12 cellular contexts compared by ENCODE assay signal in the genomic region with DNA sequence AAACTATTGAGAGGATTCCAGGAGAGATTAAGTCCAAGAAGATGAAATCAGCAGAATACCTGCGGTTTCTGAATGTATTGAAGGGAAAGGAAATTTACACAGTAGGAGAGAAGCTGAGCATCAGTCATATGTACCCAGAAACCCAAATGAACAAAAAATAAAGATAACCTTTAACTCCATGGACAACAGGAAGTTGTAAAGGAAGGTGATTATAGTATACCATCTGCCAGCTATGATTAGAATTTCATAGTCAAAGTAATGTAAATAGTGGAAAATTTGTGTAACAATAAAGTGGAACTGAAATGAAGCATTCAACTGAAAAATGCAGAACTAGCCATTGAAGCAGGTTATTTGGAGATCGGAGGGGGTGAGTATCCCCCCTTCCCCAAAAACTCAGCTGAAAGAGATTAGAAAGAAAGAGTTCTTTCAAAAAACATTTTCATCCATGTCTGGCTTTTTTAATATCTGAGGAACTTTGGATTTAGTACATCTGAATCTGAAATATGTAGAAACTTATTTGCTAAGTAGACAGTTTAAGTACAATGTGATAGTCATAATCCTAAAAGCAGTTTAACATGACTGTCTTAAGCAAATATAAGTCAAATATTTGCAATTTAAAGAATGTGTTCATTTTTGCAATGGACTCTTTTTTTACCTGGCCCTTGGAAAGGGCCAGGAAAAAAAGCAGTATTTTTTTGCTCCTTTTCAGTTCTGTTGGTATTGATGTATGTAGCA. TPM values are rescaled to one million over a fixed set of nuclear protein-coding genes. Genes with fewer than 3 reads are reported as not detected.
DNase-seq lines count a peak whose midpoint lies in the region; ATAC-seq and TF ChIP-seq lines count a peak whose summit lies in the region.
"Had no signal": no experiment of that assay in that cellular context is flagged by ENCODE, and none has a peak within 500 bp of the region (broad histone marks: within the 10 kb centered on the region; RNA-seq: fewer than 3 reads in every experiment).

No MANE protein-coding gene starts in this region.

- no peak overlapping the region for H3K4me2 ChIP-seq in mesendoderm (ENCODE audit: low read length)

- H3K9ac ChIP-seq in mesendoderm (ENCODE audit: low read length) = no peak overlapping the region

- peak; percentile 68 for ATAC-seq in GM18868 (IDR thresholded peaks at IDR 0.05; ENCODE audit: unreplicated experiment)
- ATAC-seq in activated B cell treated with CpG ODN at 0.5 μM for 24 hours (ENCODE audit: low read depth) = peak; percentile 83
- ATAC-seq in HG02588 (IDR thresholded peaks at IDR 0.05; ENCODE audit: unreplicated experiment) = no peak
- ATAC-seq in stimulated activated naive CD8-positive, alpha-beta T cell treated with anti-CD3 and anti-CD28 coated beads, Interleukin-15, Interleukin-2, amounts not matched to agents 100 U/mL and 50 U/mL, for 24 hours = no peak
- ATAC-seq: Panc1 had no signal

- no peaks in the 10 kb centered on the region for H3K27me3 Mint-ChIP-seq in activated B cell treated with CpG ODN at 0.5 μM for 24 hours
- no peaks in the 10 kb centered on the region for H3K27me3 Mint-ChIP-seq in activated T-helper 2 cell treated with anti-CD3 and anti-CD28 coated beads, Interferon-gamma antibody, Interleukin-2, Interleukin-4, amounts not matched to agents 10 μg/mL and 5 μg/mL and 100 μg/mL, durations not matched to agents 14 hours and 24 hours and 36 hours (ENCODE audit: low read depth)

- no peak overlapping the region for H3K18ac ChIP-seq in mesendoderm (ENCODE audit: low read length)

- no peak overlapping the region for H2AK5ac ChIP-seq in mesendoderm (ENCODE audit: low read length)

- peaks cover 46% of the 10 kb centered on the region for H3K36me3 Mint-ChIP-seq in activated B cell treated with CpG ODN at 0.5 μM for 24 hours (ENCODE audit: low read depth)
- H3K36me3 Mint-ChIP-seq in activated T-helper 2 cell treated with anti-CD3 and anti-CD28 coated beads, Interferon-gamma antibody, Interleukin-2, Interleukin-4, amounts not matched to agents 10 μg/mL and 5 μg/mL and 100 μg/mL, durations not matched to agents 14 hours and 24 hours and 36 hours (ENCODE audit: low read depth) = peaks cover 31% of the 10 kb centered on the region

- no CpG with 5 or more reads among the region's 2 CpGs for WGBS in mesendoderm (ENCODE audit: extremely low coverage, insufficient coverage, low lambda C conversion rate)

- no peaks in the 10 kb centered on the region for H3K9me3 Mint-ChIP-seq in activated B cell treated with CpG ODN at 0.5 μM for 24 hours
- H3K9me3 Mint-ChIP-seq in activated T-helper 2 cell treated with anti-CD3 and anti-CD28 coated beads, Interferon-gamma antibody, Interleukin-2, Interleukin-4, amounts not matched to agents 10 μg/mL and 5 μg/mL and 100 μg/mL, durations not matched to agents 14 hours and 24 hours and 36 hours = no peaks in the 10 kb centered on the region
- H3K9me3 Mint-ChIP-seq: neural crest cell had no signal

- CTCF ChIA-PET in activated B cell treated with CpG ODN at 0.5 μM for 24 hours (lab: Charles Lee) = no interaction called here

- no peaks in the 10 kb centered on the region for H3K27me3 ChIP-seq in mesendoderm (ENCODE audit: insufficient read depth, low read length, poor library complexity)
- H3K27me3 ChIP-seq: cardiac muscle cell had no signal

- no peaks in the 10 kb centered on the region for H3K36me3 ChIP-seq in mesendoderm (ENCODE audit: control insufficient read depth, insufficient read depth, low read length)

- H2BK5ac ChIP-seq in mesendoderm (ENCODE audit: low read length) = no peak overlapping the region

- DNase-seq in KBM-7 (peak; percentile 71), activated B cell treated with CpG ODN at 0.5 μM for 24 hours (no peak), mesendoderm (peak; percentile 13)
- DNase-seq in activated T-helper 2 cell treated with anti-CD3 and anti-CD28 coated beads, Interferon-gamma antibody, Interleukin-2, Interleukin-4, amounts not matched to agents 10 μg/mL and 5 μg/mL and 100 μg/mL, durations not matched to agents 14 hours and 24 hours and 36 hours (ENCODE audit: low spot score) = no peak
- DNase-seq in stimulated activated naive CD8-positive, alpha-beta T cell treated with anti-CD3 and anti-CD28 coated beads, Interleukin-15, Interleukin-2, amounts not matched to agents 100 U/mL and 50 U/mL, for 24 hours = no peak
- DNase-seq: activated T-cell treated with anti-CD3 and anti-CD28 coated beads, Interleukin-2, amount 50 U/mL, for 1 hour; NCI-H2081 had no signal

- H3K4me3 Mint-ChIP-seq in activated B cell treated with CpG ODN at 0.5 μM for 24 hours = peak overlapping the region; percentile 39
- no peak overlapping the region for H3K4me3 Mint-ChIP-seq in activated T-helper 2 cell treated with anti-CD3 and anti-CD28 coated beads, Interferon-gamma antibody, Interleukin-2, Interleukin-4, amounts not matched to agents 10 μg/mL and 5 μg/mL and 100 μg/mL, durations not matched to agents 14 hours and 24 hours and 36 hours (ENCODE audit: low read depth)
- H3K4me3 Mint-ChIP-seq: neural crest cell had no signal

- no peak overlapping the region for H2BK15ac ChIP-seq in mesendoderm (replicated peaks; ENCODE audit: low read depth)

- intact Hi-C loops in activated B cell treated with CpG ODN at 0.5 μM for 24 hours (cut with micrococcal nuclease) = loop anchor here (2.0 kb wide), 1 partner anchor 127 kb away; a partner anchor contains a TSS
- intact Hi-C loops in activated T-helper 2 cell treated with anti-CD3 and anti-CD28 coated beads, Interferon-gamma antibody, Interleukin-2, Interleukin-4, amounts not matched to agents 10 μg/mL and 5 μg/mL and 100 μg/mL, durations not matched to agents 14 hours and 24 hours and 36 hours (cut with micrococcal nuclease) = no loop called here

- no peak overlapping the region for H3K4me3 ChIP-seq in mesendoderm (ENCODE audit: low read length)
- H3K4me3 ChIP-seq: cardiac muscle cell had no signal

- H3K27ac ChIP-seq in mesendoderm (ENCODE audit: low read depth, low read length) = no peak overlapping the region
- H3K27ac ChIP-seq: cardiac muscle cell had no signal

- H2BK120ac ChIP-seq in mesendoderm (ENCODE audit: low read depth, low read length) = no peak overlapping the region

- in situ Hi-C loops in KBM-7 (cut with MboI; ENCODE audit: low pct_unique_long_range_greater_than_20kb, low sequenced_read_pairs) = no loop called here

- H3K23ac ChIP-seq in mesendoderm (ENCODE audit: low read length) = no peak overlapping the region

- no peak for TF ChIP-seq CTCF in activated B cell treated with CpG ODN at 0.5 μM for 24 hours (IDR thresholded peaks at IDR 0.05)

- H3K27ac Mint-ChIP-seq in activated B cell treated with CpG ODN at 0.5 μM for 24 hours = peak overlapping the region; percentile 76
- no peak overlapping the region for H3K27ac Mint-ChIP-seq in activated T-helper 2 cell treated with anti-CD3 and anti-CD28 coated beads, Interferon-gamma antibody, Interleukin-2, Interleukin-4, amounts not matched to agents 10 μg/mL and 5 μg/mL and 100 μg/mL, durations not matched to agents 14 hours and 24 hours and 36 hours

- H3K79me1 ChIP-seq in mesendoderm (ENCODE audit: low read length) = no peaks in the 10 kb centered on the region

- POLR2A ChIA-PET in activated B cell treated with CpG ODN at 0.5 μM for 24 hours (lab: Charles Lee) = no interaction called here

- no peak overlapping the region for H4K5ac ChIP-seq in mesendoderm (ENCODE audit: low read length)

- no peak overlapping the region for H4K8ac ChIP-seq in mesendoderm (ENCODE audit: low read depth, low read length)

- H3K4me1 ChIP-seq in mesendoderm (ENCODE audit: control insufficient read depth, low read depth, low read length) = peaks cover 2% of the 10 kb centered on the region

- no peak overlapping the region for H3K56ac ChIP-seq in mesendoderm (ENCODE audit: low read length)

- no peak overlapping the region for H3K4ac ChIP-seq in mesendoderm (ENCODE audit: low read depth, low read length)

- H3K4me1 Mint-ChIP-seq in activated B cell treated with CpG ODN at 0.5 μM for 24 hours = peaks cover 44% of the 10 kb centered on the region
- peaks cover 4% of the 10 kb centered on the region for H3K4me1 Mint-ChIP-seq in activated T-helper 2 cell treated with anti-CD3 and anti-CD28 coated beads, Interferon-gamma antibody, Interleukin-2, Interleukin-4, amounts not matched to agents 10 μg/mL and 5 μg/mL and 100 μg/mL, durations not matched to agents 14 hours and 24 hours and 36 hours (ENCODE audit: low read depth)
- H3K4me1 Mint-ChIP-seq: neural crest cell had no signal

- no peaks in the 10 kb centered on the region for H3K79me2 ChIP-seq in mesendoderm (ENCODE audit: control insufficient read depth, insufficient read depth, low read length)

RNA-seq across cellular contexts. Expression of a gene that starts 58.4 kb away (rescaled TPM):
- 35.8 and 41.7 TPM in 2 replicates for total RNA-seq in activated B cell treated with CpG ODN at 0.5 μM for 24 hours
- polyA plus RNA-seq in mesendoderm (2013, experiment 1 of 2) = 13.7 TPM
- 13.6 TPM for polyA plus RNA-seq in mesendoderm (2013, experiment 2 of 2)
- 17.4 and 21.4 TPM in 2 replicates for total RNA-seq in activated T-helper 2 cell treated with anti-CD3 and anti-CD28 coated beads, Interferon-gamma antibody, Interleukin-2, Interleukin-4, amounts not matched to agents 10 μg/mL and 5 μg/mL and 100 μg/mL, durations not matched to agents 14 hours and 24 hours and 36 hours

Comparison
In these comparisons a context has a peak if more than half of its experiments do, and no peak if none do; other contexts are left out.
1. ATAC-seq: peak in GM18868 (single experiment) and activated B cell treated with CpG ODN at 0.5 μM for 24 hours (single experiment); none in HG02588 (single experiment) and stimulated activated naive CD8-positive, alpha-beta T cell treated with anti-CD3 and anti-CD28 coated beads, Interleukin-15, Interleukin-2, amounts not matched to agents 100 U/mL and 50 U/mL, for 24 hours (single experiment).
2. DNase-seq: peak in KBM-7 (single experiment) and mesendoderm (single experiment); none in activated B cell treated with CpG ODN at 0.5 μM for 24 hours (single experiment), activated T-helper 2 cell treated with anti-CD3 and anti-CD28 coated beads, Interferon-gamma antibody, Interleukin-2, Interleukin-4, amounts not matched to agents 10 μg/mL and 5 μg/mL and 100 μg/mL, durations not matched to agents 14 hours and 24 hours and 36 hours (single experiment) and stimulated activated naive CD8-positive, alpha-beta T cell treated with anti-CD3 and anti-CD28 coated beads, Interleukin-15, Interleukin-2, amounts not matched to agents 100 U/mL and 50 U/mL, for 24 hours (single experiment).